ENCODE assay signal across 8 cellular contexts in genomic region chr13:50990540-50991506, GRCh38.
DNase-seq lines count a peak whose midpoint lies in the region; ATAC-seq and TF ChIP-seq lines count a peak whose summit lies in the region.

No MANE protein-coding gene starts in this region.

- H2BK15ac ChIP-seq in H9 (ENCODE audit: low read depth, low read length) = 0 out of 2 replicates have a peak overlapping the region, but pooled peaks have one; percentile 56

- H4K8ac ChIP-seq in H9 (replicated peaks; ENCODE audit: insufficient read length, low read depth, low read length) = no peak overlapping the region

- H3K4me1 ChIP-seq in H9 (ENCODE audit: insufficient read depth, low read length) (peaks cover 3% of the 10 kb centered on the region; the same call in 1 of the 2 replicates), right atrium auricular region (peaks cover 0 to 16% of the 10 kb centered on the region in 2 donors), skeletal muscle satellite cell (ENCODE audit: control insufficient read depth, insufficient read depth, low read length) (peaks cover 8% of the 10 kb centered on the region)

- no peaks in the 10 kb centered on the region for H3K23me2 ChIP-seq in H9 (ENCODE audit: insufficient read length, low read depth, low read length, poor library complexity, severe bottlenecking)

- no peak overlapping the region for H4K5ac ChIP-seq in H9 (ENCODE audit: insufficient read length, low read depth, low read length)

- CTCF ChIA-PET in activated CD4-positive, alpha-beta memory T cell treated with anti-CD3 and anti-CD28 coated beads for 36 hours (lab: Charles Lee) = no interaction called here

- no peak overlapping the region for H2AFZ ChIP-seq in H9 (ENCODE audit: low read length)

- H3K9ac ChIP-seq in H9 (ENCODE audit: extremely low read depth, insufficient read length, low read length) (no peak overlapping the region), skeletal muscle satellite cell (ENCODE audit: low read depth, low read length) (peak overlapping the region; percentile 7)

- H3K4me2 ChIP-seq in H9 (ENCODE audit: insufficient read depth, insufficient read length, low read length) = no peak overlapping the region
- peak overlapping the region; percentile 69 for H3K4me2 ChIP-seq in skeletal muscle satellite cell (ENCODE audit: low read length)

- no peak overlapping the region for H2BK12ac ChIP-seq in H9 (ENCODE audit: insufficient read length, low read depth, low read length)

- H3K27ac ChIP-seq in H9 (ENCODE audit: insufficient read length, low read depth, low read length) (no peak overlapping the region), right atrium auricular region (peak overlapping the region; percentile 3 to 9)

- H2AK5ac ChIP-seq in H9 (ENCODE audit: insufficient read length, low read length) = no peak overlapping the region

- no peak overlapping the region for H2BK20ac ChIP-seq in H9 (ENCODE audit: low read depth, low read length, poor library complexity, severe bottlenecking)

- ATAC-seq in GM19035 (IDR thresholded peaks at IDR 0.05; ENCODE audit: unreplicated experiment) (no peak), esophagus mucosa (no peak), GM19455 (IDR thresholded peaks at IDR 0.05; ENCODE audit: unreplicated experiment) (no peak)

- TF ChIP-seq CTCF in H9 (conservative IDR thresholded peaks at IDR 0.05) = no peak
- no peak for TF ChIP-seq CTCF in right atrium auricular region (IDR thresholded peaks at IDR 0.05)

- H3K9me3 ChIP-seq in H9 (ENCODE audit: control insufficient read depth, low read depth, low read length) (no peaks in the 10 kb centered on the region), right atrium auricular region (no peaks in the 10 kb centered on the region), skeletal muscle satellite cell (replicated peaks; ENCODE audit: low read length) (no peaks in the 10 kb centered on the region)

- H3K4me1 Mint-ChIP-seq in H9 = peaks cover 42 to 46% of the 10 kb centered on the region in 2 experiments
- H3K4me1 Mint-ChIP-seq in activated CD4-positive, alpha-beta memory T cell treated with anti-CD3 and anti-CD28 coated beads for 36 hours (ENCODE audit: low read depth) = peaks cover 18% of the 10 kb centered on the region

- H3K56ac ChIP-seq in H9 (ENCODE audit: insufficient read length, low read depth, low read length) = no peak overlapping the region

- H3K79me2 ChIP-seq in H9 (ENCODE audit: insufficient read depth, low read length) = no peaks in the 10 kb centered on the region

- H3K36me3 Mint-ChIP-seq in H9 (ENCODE audit: insufficient read depth in 1 of 3, low read depth in 3 of 3) = peaks cover 0 to 4% (median 2%) of the 10 kb centered on the region in 3 experiments; a peak in 2 of 7 replicates
- peaks cover 2% of the 10 kb centered on the region for H3K36me3 Mint-ChIP-seq in activated CD4-positive, alpha-beta memory T cell treated with anti-CD3 and anti-CD28 coated beads for 36 hours

- H3K27me3 ChIP-seq in H9 (ENCODE audit: insufficient read depth, low read length) = no peaks in the 10 kb centered on the region
- no peaks in the 10 kb centered on the region for H3K27me3 ChIP-seq in right atrium auricular region
- peaks cover 19% of the 10 kb centered on the region for H3K27me3 ChIP-seq in skeletal muscle satellite cell (ENCODE audit: control insufficient read depth, insufficient read depth, low read length)

- POLR2A ChIA-PET in activated CD4-positive, alpha-beta memory T cell treated with anti-CD3 and anti-CD28 coated beads for 36 hours (lab: Charles Lee) = no interaction called here

- peak overlapping the region in 2 of 3 experiments; percentile 10 to 77; a peak in 2 of 7 replicates for H3K27ac Mint-ChIP-seq in H9
- no peak overlapping the region for H3K27ac Mint-ChIP-seq in activated CD4-positive, alpha-beta memory T cell treated with anti-CD3 and anti-CD28 coated beads for 36 hours

- H4K20me1 ChIP-seq in H9 (ENCODE audit: control insufficient read depth, insufficient read depth, insufficient read length) = no peaks in the 10 kb centered on the region

- no peak overlapping the region for H3K4ac ChIP-seq in H9 (ENCODE audit: low read depth, low read length)

- H2BK120ac ChIP-seq in H9 (ENCODE audit: low read depth, low read length, poor library complexity, severe bottlenecking) = no peak overlapping the region

- H3K23ac ChIP-seq in H9 (ENCODE audit: insufficient read length, low read depth, low read length) = no peak overlapping the region

- H3K14ac ChIP-seq in H9 (ENCODE audit: insufficient read depth, low read length) = peak overlapping the region; percentile 22; the same call in 1 of the 2 replicates

- H3K4me3 Mint-ChIP-seq in H9 = peak overlapping the region in 1 of 2 experiments; percentile 64; a peak in 4 of 5 replicates
- H3K4me3 Mint-ChIP-seq in activated CD4-positive, alpha-beta memory T cell treated with anti-CD3 and anti-CD28 coated beads for 36 hours = no peak overlapping the region

- H3K36me3 ChIP-seq in right atrium auricular region (no peaks in the 10 kb centered on the region), skeletal muscle satellite cell (ENCODE audit: insufficient read depth, low read length) (no peaks in the 10 kb centered on the region)

- peaks cover 2 to 5% of the 10 kb centered on the region in 2 experiments; a peak in 3 of 5 replicates for H3K9me3 Mint-ChIP-seq in H9
- H3K9me3 Mint-ChIP-seq in activated CD4-positive, alpha-beta memory T cell treated with anti-CD3 and anti-CD28 coated beads for 36 hours = peaks cover 3% of the 10 kb centered on the region

- WGBS in H9 (ENCODE audit: extremely low coverage, insufficient read length, low lambda C conversion rate) = no CpG with 5 or more reads among the region's 26 CpGs

- H3K4me3 ChIP-seq in right atrium auricular region (no peak overlapping the region), skeletal muscle satellite cell (ENCODE audit: low read length) (peak overlapping the region; percentile 24)

- peaks cover 8% of the 10 kb centered on the region; the same call in 1 of the 2 replicates for H3K27me3 Mint-ChIP-seq in H9 (ENCODE audit: low read depth)
- H3K27me3 Mint-ChIP-seq in activated CD4-positive, alpha-beta memory T cell treated with anti-CD3 and anti-CD28 coated beads for 36 hours = no peaks in the 10 kb centered on the region

- DNase-seq in H9 (peak; percentile 49), SK-N-DZ (ENCODE audit: low spot score) (peak; percentile 48), right atrium auricular region (ENCODE audit: low spot score) (peak; percentile 77)
- no peak for DNase-seq in activated CD4-positive, alpha-beta memory T cell treated with anti-CD3 and anti-CD28 coated beads for 36 hours

- H4K91ac ChIP-seq in H9 (ENCODE audit: insufficient read length, low read depth, low read length) = no peak overlapping the region

- H2BK5ac ChIP-seq in H9 (ENCODE audit: insufficient read length, low read length) = no peak overlapping the region

- intact Hi-C loops in activated CD4-positive, alpha-beta memory T cell treated with anti-CD3 and anti-CD28 coated beads for 36 hours (cut with micrococcal nuclease) = no loop called here

- no peak overlapping the region for H3K18ac ChIP-seq in H9 (ENCODE audit: insufficient read length, low read depth, low read length)

- no peaks in the 10 kb centered on the region for H3K79me1 ChIP-seq in H9 (ENCODE audit: insufficient read depth, low read depth, low read length, poor library complexity, severe bottlenecking)

- H3T11ph ChIP-seq in H9 (ENCODE audit: low read length) = no peak overlapping the region
